18 cellular contexts compared by ENCODE assay signal in genomic region chr15:60083318-60083717, GRCh38.
A peak's percentile ranks its signal among the peaks of the same experiment; 100 is the strongest.
DNase-seq lines count a peak whose midpoint lies in the region; ATAC-seq, FAIRE-seq and TF ChIP-seq lines count a peak whose summit lies in the region.
"Had no signal": no experiment of that assay in that cellular context is flagged by ENCODE, and none has a peak within 500 bp of the region (broad histone marks: within the 10 kb centered on the region; RNA-seq: fewer than 3 reads in every experiment).

No MANE protein-coding gene starts in this region.

- WGBS in IMR-90 (ENCODE audit: extremely low coverage in 2 of 2, insufficient read length in 1 of 2), 2 experiments = no CpG with 5 or more reads among the region's 3 CpGs

- H3K4ac ChIP-seq in IMR-90 (ENCODE audit: low read depth, low read length) = no peak overlapping the region

- H3K18ac ChIP-seq in IMR-90 (ENCODE audit: low read depth, low read length) = no peak overlapping the region

- H4K20me1 ChIP-seq in IMR-90 (ENCODE audit: insufficient read depth, low read length) = no peaks in the 10 kb centered on the region

- no peak overlapping the region for H4K5ac ChIP-seq in IMR-90 (ENCODE audit: low read depth, low read length)

- H3K36me3 Mint-ChIP-seq in osteocyte (ENCODE audit: unreplicated experiment) = no peaks in the 10 kb centered on the region
- H3K36me3 Mint-ChIP-seq: CD4-positive, alpha-beta memory T cell; IgD-negative memory B cell had no signal

- H3K4me3 ChIP-seq in IMR-90 (ENCODE audit: insufficient read depth, low read depth, low read length) = no peak overlapping the region
- no peak overlapping the region for H3K4me3 ChIP-seq in RWPE2 (ENCODE audit: severe bottlenecking)
- H3K4me3 ChIP-seq in bronchial epithelial cell (ENCODE audit: low read depth, low read length) = no peak overlapping the region

- intact Hi-C loops in IMR-90 (cut with micrococcal nuclease) = no loop called here

- TF ChIP-seq RAD21 in IMR-90 (IDR thresholded peaks at IDR 0.05; ENCODE audit: low read length) = no peak

- peak; percentile 13 for FAIRE-seq in bronchial epithelial cell (lab: Jason Lieb, UNC)
- FAIRE-seq: D721Med, H54 had no signal

- no peak overlapping the region for H2BK20ac ChIP-seq in IMR-90 (ENCODE audit: low read depth, low read length)

- no peak overlapping the region for H3K4me3 Mint-ChIP-seq in osteocyte (ENCODE audit: unreplicated experiment)
- H3K4me3 Mint-ChIP-seq: B cell; CD4-positive, alpha-beta memory T cell; IgD-negative memory B cell had no signal

- H3K79me1 ChIP-seq in IMR-90 (ENCODE audit: low read depth in 1 of 2, low read length in 2 of 2) = no peaks in the 10 kb centered on the region

- H3K14ac ChIP-seq in IMR-90 (replicated peaks; ENCODE audit: low read depth, low read length) = no peak overlapping the region

- H4K91ac ChIP-seq in IMR-90 (ENCODE audit: insufficient read depth, low read depth, low read length) = no peak overlapping the region

- DNase-seq in IMR-90 (peak; percentile 1), RWPE2 (ENCODE audit: low spot score) (no peak), bronchial epithelial cell (ENCODE audit: low read depth) (peak; percentile 35), fibroblast of peridontal ligament (ENCODE audit: extremely low read depth) (peak; percentile 51), NCI-H1048 (lab: John Stamatoyannopoulos, UW) (no peak), osteocyte (ENCODE audit: extremely low spot score, unreplicated experiment) (no peak), germinal center (ENCODE audit: low spot score) (no peak), DMS114 treated with DMSO at 0.1 percent for 48 hours (lab: John Stamatoyannopoulos, UW; ENCODE audit: unreplicated experiment) (no peak)
- DNase-seq: C1 segment of cervical spinal cord; CD4-positive, alpha-beta memory T cell; COR-L47; DND-41; GDM1 had no signal

- H2AK5ac ChIP-seq in IMR-90 (ENCODE audit: low read depth, low read length) = no peak overlapping the region

- H3K27me3 Mint-ChIP-seq in osteocyte (ENCODE audit: unreplicated experiment) = peaks cover 26% of the 10 kb centered on the region

- no peak overlapping the region for H3K4me2 ChIP-seq in IMR-90 (ENCODE audit: low read depth, low read length)

- H3K9me3 ChIP-seq in IMR-90 (ENCODE audit: control insufficient read depth, insufficient read depth, low read length) (no peaks in the 10 kb centered on the region), RWPE2 (ENCODE audit: severe bottlenecking) (no peaks in the 10 kb centered on the region)

- TF ChIP-seq CTCF in IMR-90 (conservative IDR thresholded peaks at IDR 0.05; ENCODE audit: low read depth, low read length) = no peak
- no peak for TF ChIP-seq CTCF in RWPE2 (IDR thresholded peaks at IDR 0.05; ENCODE audit: poor library complexity, severe bottlenecking)
- TF ChIP-seq CTCF in bronchial epithelial cell (IDR thresholded peaks at IDR 0.05; ENCODE audit: insufficient read depth, low read length, severe bottlenecking) = no peak
- no peak for TF ChIP-seq CTCF in osteocyte (IDR thresholded peaks at IDR 0.05)

- H3K27me3 ChIP-seq in IMR-90 (ENCODE audit: control insufficient read depth, insufficient read depth, low read length) = peaks cover 8% of the 10 kb centered on the region
- H3K27me3 ChIP-seq in RWPE2 (ENCODE audit: insufficient read depth, poor library complexity, severe bottlenecking) = no peaks in the 10 kb centered on the region
- H3K27me3 ChIP-seq in bronchial epithelial cell (ENCODE audit: control insufficient read depth, insufficient read depth, low read length) = no peaks in the 10 kb centered on the region

- H3K56ac ChIP-seq in IMR-90 (ENCODE audit: extremely low read depth, insufficient read depth, low read length) = no peak overlapping the region

- no peak overlapping the region for H3K9ac ChIP-seq in IMR-90 (ENCODE audit: low read depth, low read length)

- no peak overlapping the region for H2AK9ac ChIP-seq in IMR-90 (replicated peaks; ENCODE audit: low read depth, low read length, poor library complexity)

- H3K36me3 ChIP-seq in IMR-90 (ENCODE audit: control insufficient read depth, insufficient read depth, low read length) (no peaks in the 10 kb centered on the region), RWPE2 (ENCODE audit: low read depth) (no peaks in the 10 kb centered on the region), bronchial epithelial cell (ENCODE audit: control insufficient read depth, insufficient read depth, low read length) (no peaks in the 10 kb centered on the region)

- H3K4me1 ChIP-seq in IMR-90 (ENCODE audit: control insufficient read depth, insufficient read depth, low read length) = no peaks in the 10 kb centered on the region
- H3K4me1 ChIP-seq in RWPE2 (ENCODE audit: insufficient read depth, poor library complexity, severe bottlenecking) = peaks cover 3% of the 10 kb centered on the region

- no peak overlapping the region for H3K27ac Mint-ChIP-seq in osteocyte (ENCODE audit: unreplicated experiment)
- H3K27ac Mint-ChIP-seq: B cell; CD4-positive, alpha-beta memory T cell; IgD-negative memory B cell had no signal

- H3K27ac ChIP-seq in IMR-90 (ENCODE audit: insufficient read depth, low read length) (no peak overlapping the region), RWPE2 (ENCODE audit: poor library complexity, severe bottlenecking) (no peak overlapping the region)

- H2BK5ac ChIP-seq in IMR-90 (ENCODE audit: low read depth, low read length, poor library complexity, severe bottlenecking) = no peak overlapping the region

- CTCF ChIA-PET in IMR-90 (lab: Yijun Ruan, JAX) = no interaction called here

- POLR2A ChIA-PET in IMR-90 (lab: Charles Lee; ENCODE audit: unreplicated experiment) = no interaction called here

- ATAC-seq in IMR-90 (ENCODE audit: low read depth) (no peak), RWPE2 (ENCODE audit: low read depth) (peak; percentile 79)
- ATAC-seq: HCT116 had no signal

- H2BK120ac ChIP-seq in IMR-90 (ENCODE audit: low read depth, low read length) = no peak overlapping the region

- H3K9me1 ChIP-seq in IMR-90 (ENCODE audit: insufficient read depth, low read length) = no peaks in the 10 kb centered on the region

- in situ Hi-C loops in IMR-90 (cut with MboI; ENCODE audit: low sequenced_read_pairs) = no loop called here

- no peak overlapping the region for H2BK15ac ChIP-seq in IMR-90 (ENCODE audit: low read depth, low read length)

- no peak overlapping the region for H3K23ac ChIP-seq in IMR-90 (ENCODE audit: low read depth, low read length)

- no peak for TF ChIP-seq POLR2A in IMR-90 (IDR thresholded peaks at IDR 0.05; ENCODE audit: low read depth, low read length)

- no peak overlapping the region for H2AFZ ChIP-seq in IMR-90 (replicated peaks; ENCODE audit: low read length, poor library complexity)

- dilution Hi-C loops in IMR-90 (cut with HindIII; ENCODE audit: low sequenced_read_pairs, unreplicated experiment) = no loop called here

- no peak overlapping the region for H4K8ac ChIP-seq in IMR-90 (ENCODE audit: low read depth in 2 of 2, low read length in 2 of 2)

- no peaks in the 10 kb centered on the region for H3K9me3 Mint-ChIP-seq in osteocyte (ENCODE audit: unreplicated experiment)
- H3K9me3 Mint-ChIP-seq: CD4-positive, alpha-beta memory T cell; IgD-negative memory B cell had no signal

- no TSS peak for BruUV-seq in IMR-90 (replicated peaks; lab: Mats Ljungman, UMichigan)

- no peaks in the 10 kb centered on the region for H3K4me1 Mint-ChIP-seq in osteocyte (ENCODE audit: unreplicated experiment)
- H3K4me1 Mint-ChIP-seq: B cell; CD4-positive, alpha-beta memory T cell; IgD-negative memory B cell had no signal

TF ChIP-seq in IMR-90, 13 proteins besides CTCF, POLR2A, EP300 and RAD21:
- no peak for TF ChIP-seq MXI1 (IDR thresholded peaks at IDR 0.05; ENCODE audit: borderline replicate concordance, low read depth, low read length)
TF ChIP-seq in IMR-90: peak in this region for 0.

Comparison
In these comparisons a context has a peak if more than half of its experiments do, and no peak if none do; other contexts are left out.
1. DNase-seq: peak in IMR-90 (single experiment), bronchial epithelial cell (single experiment) and fibroblast of peridontal ligament (single experiment); none in RWPE2 (single experiment), NCI-H1048 (single experiment), osteocyte (single experiment), germinal center (single experiment) and DMS114 treated with DMSO at 0.1 percent for 48 hours (single experiment).